In the genomic region with DNA sequence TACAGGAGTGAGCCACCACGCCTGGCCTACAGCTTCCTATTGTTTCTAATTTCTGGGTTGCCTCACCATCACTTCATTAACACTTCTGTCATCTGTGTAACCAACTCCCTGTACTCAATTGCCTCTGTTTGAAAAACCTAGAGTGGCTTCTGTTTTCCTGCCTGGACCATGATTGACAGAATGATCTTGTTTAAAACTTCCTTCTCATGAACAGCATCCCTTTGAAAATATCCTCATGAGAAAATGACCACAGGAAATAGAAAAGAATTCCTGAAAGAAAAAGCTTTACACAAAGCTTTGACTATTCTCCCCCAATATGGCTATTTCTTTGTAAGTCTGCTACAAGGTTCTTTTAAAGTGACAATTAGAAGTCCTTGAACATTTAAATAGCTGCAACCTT, we compare ENCODE assay signal across 33 cellular contexts.
"Had no signal": no experiment of that assay in that cellular context is flagged by ENCODE, and none has a peak within 500 bp of the region (broad histone marks: within the 10 kb centered on the region; RNA-seq: fewer than 3 reads in every experiment).

No MANE protein-coding gene starts in this region.

- H3K4me1 ChIP-seq: ascending aorta, colonic mucosa, suprapubic skin, upper lobe of right lung had no signal

- H3K9me3 Mint-ChIP-seq: activated naive CD4-positive, alpha-beta T cell treated with anti-CD3 and anti-CD28 coated beads for 36 hours; stimulated activated naive B cell treated with anti-CD40 and anti-IgM and Interleukin-4, amounts not matched to agents 10 μg/mL and 1 μg/mL and 100 μg/mL, for 72 hours had no signal

- H3K36me3 ChIP-seq: ascending aorta, cardiac muscle cell, colonic mucosa, neutrophil, ovary, suprapubic skin, tibial artery, upper lobe of right lung had no signal

- ATAC-seq: left cardiac atrium; left ventricle myocardium superior; naive thymus-derived CD8-positive, alpha-beta T cell; sciatic nerve; stimulated activated naive B cell treated with anti-CD40 and anti-IgM and Interleukin-4, amounts not matched to agents 10 μg/mL and 1 μg/mL and 100 μg/mL, for 72 hours; upper lobe of right lung had no signal

- H3K4me3 Mint-ChIP-seq: activated naive CD4-positive, alpha-beta T cell treated with anti-CD3 and anti-CD28 coated beads for 36 hours; activated naive CD8-positive, alpha-beta T cell treated with anti-CD3 and anti-CD28 coated beads for 36 hours; activated T-cell treated with anti-CD3 and anti-CD28 coated beads, Interleukin-2, amount 50 U/mL, for 72 hours; brain; naive thymus-derived CD8-positive, alpha-beta T cell; stimulated activated naive B cell treated with anti-CD40 and anti-IgM and Interleukin-4, amounts not matched to agents 10 μg/mL and 1 μg/mL and 100 μg/mL, for 72 hours; T-helper 1 cell treated with Interleukin-12 subunit alpha and Interleukin-12 subunit beta and Interleukin-4 antibody, amounts not matched to agents 30 μg/mL and 1 μg/mL, for 36 hours had no signal

- H3K36me3 Mint-ChIP-seq: activated naive CD8-positive, alpha-beta T cell treated with anti-CD3 and anti-CD28 coated beads for 36 hours; brain; stimulated activated naive B cell treated with anti-CD40 and anti-IgM and Interleukin-4, amounts not matched to agents 10 μg/mL and 1 μg/mL and 100 μg/mL, for 72 hours had no signal

- H3K4me1 Mint-ChIP-seq: brain had no signal

- H3K27ac ChIP-seq: ascending aorta, cardiac muscle cell, colonic mucosa, dorsolateral prefrontal cortex, neutrophil, ovary, skin epidermis, suprapubic skin, tibial artery, upper lobe of right lung, VCaP had no signal

- H3K27ac Mint-ChIP-seq: activated naive CD4-positive, alpha-beta T cell treated with anti-CD3 and anti-CD28 coated beads for 36 hours; activated naive CD8-positive, alpha-beta T cell treated with anti-CD3 and anti-CD28 coated beads for 36 hours; activated T-cell treated with anti-CD3 and anti-CD28 coated beads, Interleukin-2, amount 50 U/mL, for 72 hours; naive thymus-derived CD8-positive, alpha-beta T cell; progenitor cell of endocrine pancreas; stimulated activated naive B cell treated with anti-CD40 and anti-IgM and Interleukin-4, amounts not matched to agents 10 μg/mL and 1 μg/mL and 100 μg/mL, for 72 hours; T-helper 1 cell treated with Interleukin-12 subunit alpha and Interleukin-12 subunit beta and Interleukin-4 antibody, amounts not matched to agents 30 μg/mL and 1 μg/mL, for 36 hours had no signal

- H3K9me3 ChIP-seq: ascending aorta, colonic mucosa, neutrophil, ovary, suprapubic skin, tibial artery, upper lobe of right lung had no signal

- H3K27me3 ChIP-seq: ascending aorta, cardiac muscle cell, colonic mucosa, dorsolateral prefrontal cortex, neutrophil, ovary, suprapubic skin, tibial artery, upper lobe of right lung had no signal

- H3K27me3 Mint-ChIP-seq: activated naive CD8-positive, alpha-beta T cell treated with anti-CD3 and anti-CD28 coated beads for 36 hours; brain; stimulated activated naive B cell treated with anti-CD40 and anti-IgM and Interleukin-4, amounts not matched to agents 10 μg/mL and 1 μg/mL and 100 μg/mL, for 72 hours had no signal

- DNase-seq: activated CD4-positive, alpha-beta T cell treated with anti-CD3 and anti-CD28 coated beads for 4 hours; activated CD4-positive, alpha-beta T cell treated with anti-CD3 and anti-CD28 coated beads, Interleukin-2, amount 50 U/mL, for 4 hours; activated effector memory CD4-positive, alpha-beta T cell treated with Interleukin-2 at 50 U/mL for 16 hours; activated naive CD4-positive, alpha-beta T cell treated with anti-CD3 and anti-CD28 coated beads for 36 hours; activated naive CD8-positive, alpha-beta T cell treated with anti-CD3 and anti-CD28 coated beads for 36 hours; activated T-cell treated with anti-CD3 and anti-CD28 coated beads for 4 hours; activated T-cell treated with anti-CD3 and anti-CD28 coated beads, Interleukin-2, amount 50 U/mL, for 72 hours; cerebellar nuclear complex; colonic mucosa; dorsolateral prefrontal cortex; effector memory CD4-positive, alpha-beta T cell; erythroblast; head of caudate nucleus; hippocampal formation; left cardiac atrium; left ventricle myocardium superior; naive thymus-derived CD8-positive, alpha-beta T cell; ovary; stimulated activated CD4-positive, alpha-beta T cell treated with anti-CD3 and anti-CD28 coated beads, Interleukin-4, amount 100 ng/mL, for 24 hours; stimulated activated naive B cell treated with anti-CD40 and anti-IgM and Interleukin-4, amounts not matched to agents 10 μg/mL and 1 μg/mL and 100 μg/mL, for 72 hours; T-helper 9 cell; tibial artery; upper lobe of right lung had no signal

- H3K4me3 ChIP-seq: ascending aorta, cardiac muscle cell, colonic mucosa, dorsolateral prefrontal cortex, ovary, skin epidermis, suprapubic skin, tibial artery, upper lobe of right lung had no signal
